35 cellular contexts compared by ENCODE assay signal in the genomic region with DNA sequence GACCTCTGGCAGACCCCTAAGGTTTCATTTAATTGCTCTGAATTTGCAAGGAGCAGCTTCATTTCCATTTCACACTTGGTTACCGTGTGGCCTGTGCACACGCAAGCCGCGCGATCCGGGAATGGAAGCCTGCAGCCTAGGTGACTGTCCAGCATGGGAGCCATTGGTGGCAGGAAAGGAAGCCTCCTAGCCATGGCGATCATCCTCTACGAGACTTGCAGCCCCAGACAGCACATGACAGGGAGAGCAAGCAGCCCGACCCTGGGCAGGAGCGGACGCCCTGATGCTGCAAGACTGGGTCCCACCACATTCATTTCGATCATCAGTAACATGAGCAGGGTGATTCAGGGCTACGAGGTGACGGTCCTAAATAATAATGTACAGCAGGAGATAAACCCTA.
"Had no signal": no experiment of that assay in that cellular context is flagged by ENCODE, and none has a peak within 500 bp of the region (broad histone marks: within the 10 kb centered on the region; RNA-seq: fewer than 3 reads in every experiment).

No MANE protein-coding gene starts in this region.

- H3K4me3 ChIP-seq: MG63 had no signal

- H3K4me2 ChIP-seq: KMS-11 had no signal

- H3K36me3 ChIP-seq: MG63 had no signal

- H3K27ac ChIP-seq: KMS-11 had no signal

- H3K27me3 ChIP-seq: MG63 had no signal

- H3K9ac ChIP-seq: KMS-11 had no signal

- DNase-seq: Karpas-422, Kasumi-1, KG1, MG63, MM.1S, MV-4-11, NCI-H1048, NCI-H1092, NCI-H1092 treated with DMSO at 0.1 percent for 48 hours, NCI-H1105, NCI-H1105 treated with DMSO at 0.1 percent for 48 hours, NCI-H1417, NCI-H1417 treated with DMSO at 0.1 percent for 48 hours, NCI-H1436, NCI-H1436 treated with DMSO at 0.1 percent for 48 hours, NCI-H146, NCI-H1694, NCI-H1694 treated with DMSO at 0.1 percent for 48 hours, NCI-H187, NCI-H187 treated with DMSO at 0.1 percent for 48 hours, NCI-H1930, NCI-H2029, NCI-H2029 treated with DMSO at 0.1 percent for 48 hours, NCI-H2081, NCI-H2081 treated with DMSO at 0.1 percent for 48 hours, NCI-H2107, NCI-H2171 treated with DMSO at 0.1 percent for 48 hours, NCI-H2227 treated with DMSO at 0.1 percent for 48 hours, NCI-H226, NCI-H345, NCI-H446, NCI-H446 treated with DMSO at 0.1 percent for 48 hours, NCI-H510A, NCI-H510A treated with DMSO at 0.1 percent for 48 hours had no signal
